11 cellular contexts compared by ENCODE assay signal in the genomic region with DNA sequence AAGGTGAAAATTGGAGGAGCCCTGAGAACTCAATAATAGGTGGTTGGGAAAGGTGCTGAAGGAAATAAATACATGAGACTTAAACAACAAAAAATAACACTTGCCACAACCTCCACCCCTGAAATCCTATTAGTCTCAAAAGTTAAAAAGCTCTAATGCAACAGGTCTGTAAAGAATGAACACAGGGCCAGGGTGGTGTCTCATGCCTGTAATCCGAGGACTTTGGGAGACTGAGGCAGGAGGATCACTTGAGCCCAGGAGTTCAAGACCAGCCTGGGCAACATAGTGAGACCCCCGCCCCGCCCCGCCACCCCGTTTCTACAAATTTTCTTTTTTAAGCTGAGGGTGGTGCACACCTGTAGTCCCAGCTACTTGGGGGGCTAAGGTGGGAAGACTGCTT. TPM values are rescaled to one million over a fixed set of nuclear protein-coding genes. Genes with fewer than 3 reads are reported as not detected.
DNase-seq lines count a peak whose midpoint lies in the region; ATAC-seq and TF ChIP-seq lines count a peak whose summit lies in the region.
"Had no signal": no experiment of that assay in that cellular context is flagged by ENCODE, and none has a peak within 500 bp of the region (broad histone marks: within the 10 kb centered on the region; RNA-seq: fewer than 3 reads in every experiment).

No MANE protein-coding gene starts in this region.

- CTCF ChIA-PET in activated CD8-positive, alpha-beta memory T cell treated with anti-CD3 and anti-CD28 coated beads, Interleukin-2, amount 10 ng/mL, durations not matched to agents 7 days and 5 days (lab: Charles Lee) = interaction anchor here (0.5 to 2.7 kb wide), 8 partner anchors 9 to 340 kb away, joined by 3 to 18 read pairs (median 4); no protein-coding TSS in a partner anchor

- ATAC-seq in activated CD8-positive, alpha-beta memory T cell treated with anti-CD3 and anti-CD28 coated beads, Interleukin-2, amount 10 ng/mL, durations not matched to agents 7 days and 5 days = no peak

- peak overlapping the region; percentile 84 for H3K27ac Mint-ChIP-seq in activated CD8-positive, alpha-beta memory T cell treated with anti-CD3 and anti-CD28 coated beads, Interleukin-2, amount 10 ng/mL, durations not matched to agents 7 days and 5 days
- H3K27ac Mint-ChIP-seq in osteocyte (ENCODE audit: unreplicated experiment) = no peak overlapping the region

- H2AFZ ChIP-seq in OCI-LY1 (ENCODE audit: low read length) = no peak overlapping the region

- no peak for DNase-seq in activated CD8-positive, alpha-beta memory T cell treated with anti-CD3 and anti-CD28 coated beads, Interleukin-2, amount 10 ng/mL, durations not matched to agents 7 days and 5 days
- no peak for DNase-seq in activated CD8-positive, alpha-beta memory T cell treated with anti-CD3 and anti-CD28 coated beads, Interleukin-2, amount 50 U/mL, for 48 hours
- no peak for DNase-seq in effector memory CD4-positive, alpha-beta T cell
- DNase-seq in osteocyte (ENCODE audit: extremely low spot score, unreplicated experiment) (no peak), SKM-1 treated with dmso at 0.1 percent for 144 hours (lab: John Stamatoyannopoulos, UW; ENCODE audit: unreplicated experiment) (no peak), NCI-H1436 treated with DMSO at 0.1 percent for 48 hours (lab: John Stamatoyannopoulos, UW) (no peak), NCI-H748 treated with DMSO at 0.1 percent for 48 hours (lab: John Stamatoyannopoulos, UW) (no peak)
- DNase-seq: ACHN, Peyer's patch had no signal

- peaks cover 12% of the 10 kb centered on the region for H3K36me3 ChIP-seq in OCI-LY1 (ENCODE audit: insufficient read depth, low read length)
- H3K36me3 ChIP-seq in effector memory CD4-positive, alpha-beta T cell (ENCODE audit: control insufficient read depth, insufficient read depth, low read length) = peaks cover 3% of the 10 kb centered on the region

- no peak overlapping the region for H3K27ac ChIP-seq in OCI-LY1 (ENCODE audit: low read depth, low read length, poor library complexity, severe bottlenecking)
- peak overlapping the region; percentile 8 for H3K27ac ChIP-seq in effector memory CD4-positive, alpha-beta T cell (ENCODE audit: insufficient read depth, low read length, poor library complexity, severe bottlenecking)

- no peaks in the 10 kb centered on the region for H3F3A ChIP-seq in OCI-LY1 (ENCODE audit: insufficient read depth, low read length)

- no peaks in the 10 kb centered on the region for H3K9me3 Mint-ChIP-seq in activated CD8-positive, alpha-beta memory T cell treated with anti-CD3 and anti-CD28 coated beads, Interleukin-2, amount 10 ng/mL, durations not matched to agents 7 days and 5 days (ENCODE audit: low read depth)
- H3K9me3 Mint-ChIP-seq in osteocyte (ENCODE audit: unreplicated experiment) = no peaks in the 10 kb centered on the region

- H3K79me2 ChIP-seq in OCI-LY1 (ENCODE audit: insufficient read depth, low read length) = peaks cover 32% of the 10 kb centered on the region

- H3K36me3 Mint-ChIP-seq in activated CD8-positive, alpha-beta memory T cell treated with anti-CD3 and anti-CD28 coated beads, Interleukin-2, amount 10 ng/mL, durations not matched to agents 7 days and 5 days = peaks cover 23% of the 10 kb centered on the region
- peaks cover 14% of the 10 kb centered on the region for H3K36me3 Mint-ChIP-seq in osteocyte (ENCODE audit: unreplicated experiment)

- H3K4me3 Mint-ChIP-seq in activated CD8-positive, alpha-beta memory T cell treated with anti-CD3 and anti-CD28 coated beads, Interleukin-2, amount 10 ng/mL, durations not matched to agents 7 days and 5 days = peak overlapping the region; percentile 98
- peak overlapping the region; percentile 19 for H3K4me3 Mint-ChIP-seq in osteocyte (ENCODE audit: unreplicated experiment)

- no peak overlapping the region for H3K9ac ChIP-seq in OCI-LY1 (ENCODE audit: low read length)

- H3K27me3 Mint-ChIP-seq in activated CD8-positive, alpha-beta memory T cell treated with anti-CD3 and anti-CD28 coated beads, Interleukin-2, amount 10 ng/mL, durations not matched to agents 7 days and 5 days = no peaks in the 10 kb centered on the region
- H3K27me3 Mint-ChIP-seq in osteocyte (ENCODE audit: unreplicated experiment) = no peaks in the 10 kb centered on the region

- no peak for TF ChIP-seq CTCF in OCI-LY1 (IDR thresholded peaks at IDR 0.05; ENCODE audit: low read length)
- TF ChIP-seq CTCF in osteocyte (IDR thresholded peaks at IDR 0.05) = no peak

- no peak overlapping the region for H3K4me3 ChIP-seq in OCI-LY1 (ENCODE audit: low read depth, low read length, poor library complexity, severe bottlenecking)
- no peak overlapping the region for H3K4me3 ChIP-seq in effector memory CD4-positive, alpha-beta T cell (ENCODE audit: insufficient read depth, low read depth, low read length, poor library complexity, severe bottlenecking)

- 0 out of 2 replicates have a peak overlapping the region, but pooled peaks have one; percentile 22 for H3K4me2 ChIP-seq in OCI-LY1 (ENCODE audit: low read length)

- peaks cover 54% of the 10 kb centered on the region for H3K4me1 Mint-ChIP-seq in activated CD8-positive, alpha-beta memory T cell treated with anti-CD3 and anti-CD28 coated beads, Interleukin-2, amount 10 ng/mL, durations not matched to agents 7 days and 5 days
- peaks cover 45% of the 10 kb centered on the region for H3K4me1 Mint-ChIP-seq in osteocyte (ENCODE audit: unreplicated experiment)

- no peaks in the 10 kb centered on the region for H3K9me2 ChIP-seq in OCI-LY1 (ENCODE audit: low read depth, low read length)

- no peaks in the 10 kb centered on the region for H3K9me3 ChIP-seq in OCI-LY1 (ENCODE audit: low read length)
- H3K9me3 ChIP-seq in effector memory CD4-positive, alpha-beta T cell (ENCODE audit: control insufficient read depth, low read length) = no peaks in the 10 kb centered on the region
- H3K9me3 ChIP-seq: Peyer's patch, tibial nerve had no signal

- no peaks in the 10 kb centered on the region for H3K27me3 ChIP-seq in OCI-LY1 (ENCODE audit: insufficient read depth, low read length)
- no peaks in the 10 kb centered on the region for H3K27me3 ChIP-seq in effector memory CD4-positive, alpha-beta T cell (replicated peaks; ENCODE audit: control insufficient read depth, insufficient read depth, low read length, poor library complexity, severe bottlenecking)
- H3K27me3 ChIP-seq: Peyer's patch, tibial nerve had no signal

- H3K4me1 ChIP-seq in OCI-LY1 (ENCODE audit: insufficient read depth, low read length, severe bottlenecking) = peaks cover 39% of the 10 kb centered on the region
- peaks cover 22% of the 10 kb centered on the region for H3K4me1 ChIP-seq in effector memory CD4-positive, alpha-beta T cell (ENCODE audit: control insufficient read depth, insufficient read depth, low read length, poor library complexity, severe bottlenecking)

- H4K20me1 ChIP-seq in OCI-LY1 (ENCODE audit: insufficient read depth, low read length) = no peaks in the 10 kb centered on the region

RNA-seq across cellular contexts. Expression of gene ZKSCAN8, which starts 1.1 kb away (rescaled TPM):
- total RNA-seq in activated CD8-positive, alpha-beta memory T cell treated with anti-CD3 and anti-CD28 coated beads, Interleukin-2, amount 10 ng/mL, durations not matched to agents 7 days and 5 days = 10 to 100 TPM; 21.4 to 21.8 TPM
- total RNA-seq in osteocyte = 34.7 and 36.3 TPM in 2 replicates

RNA-seq across cellular contexts. Expression of gene ZSCAN16, which starts 16.2 kb away (rescaled TPM):
- total RNA-seq in activated CD8-positive, alpha-beta memory T cell treated with anti-CD3 and anti-CD28 coated beads, Interleukin-2, amount 10 ng/mL, durations not matched to agents 7 days and 5 days = 1 to 10 TPM; 4.6 to 7.5 TPM
- 4.8 and 5.1 TPM in 2 replicates for total RNA-seq in osteocyte
